In the genomic region with DNA sequence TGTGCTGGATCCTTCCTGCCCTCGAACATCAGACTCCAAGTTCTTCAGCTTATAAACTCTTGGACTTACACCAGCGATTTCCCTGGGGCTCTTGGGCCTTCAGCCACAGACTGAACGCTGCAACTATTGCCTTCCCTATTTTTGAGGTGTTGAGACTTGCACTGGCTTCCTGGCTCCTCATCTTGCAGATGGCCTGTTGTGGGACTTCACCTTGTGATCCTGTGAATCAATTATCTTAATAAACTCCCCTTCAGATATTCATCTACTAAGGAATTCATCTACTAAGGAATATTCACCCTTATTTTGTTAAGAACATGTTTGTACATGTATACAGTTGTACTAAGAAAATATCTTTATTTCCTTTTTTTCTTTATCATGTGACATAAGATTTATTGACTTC, we compare ENCODE assay signal across 1 cellular context.
TF ChIP-seq lines count a peak whose summit lies in the region.

No MANE protein-coding gene starts in this region.

TF ChIP-seq in K562, 482 proteins besides CTCF, POLR2A, EP300 and RAD21 (continued from another document):
- TF ChIP-seq, protein P1, sequence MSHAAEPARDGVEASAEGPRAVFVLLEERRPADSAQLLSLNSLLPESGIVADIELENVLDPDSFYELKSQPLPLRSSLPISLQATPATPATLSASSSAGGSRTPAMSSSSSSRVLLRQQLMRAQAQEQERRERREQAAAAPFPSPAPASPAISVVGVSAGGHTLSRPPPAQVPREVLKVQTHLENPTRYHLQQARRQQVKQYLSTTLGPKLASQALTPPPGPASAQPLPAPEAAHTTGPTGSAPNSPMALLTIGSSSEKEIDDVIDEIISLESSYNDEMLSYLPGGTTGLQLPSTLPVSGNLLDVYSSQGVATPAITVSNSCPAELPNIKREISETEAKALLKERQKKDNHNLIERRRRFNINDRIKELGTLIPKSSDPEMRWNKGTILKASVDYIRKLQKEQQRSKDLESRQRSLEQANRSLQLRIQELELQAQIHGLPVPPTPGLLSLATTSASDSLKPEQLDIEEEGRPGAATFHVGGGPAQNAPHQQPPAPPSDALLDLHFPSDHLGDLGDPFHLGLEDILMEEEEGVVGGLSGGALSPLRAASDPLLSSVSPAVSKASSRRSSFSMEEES (CRISPR knock-in tag; IDR thresholded peaks at IDR 0.05), result peak; percentile 24; the same call in 1 of the 2 replicates
